2 cellular contexts compared by ENCODE assay signal in the genomic region with DNA sequence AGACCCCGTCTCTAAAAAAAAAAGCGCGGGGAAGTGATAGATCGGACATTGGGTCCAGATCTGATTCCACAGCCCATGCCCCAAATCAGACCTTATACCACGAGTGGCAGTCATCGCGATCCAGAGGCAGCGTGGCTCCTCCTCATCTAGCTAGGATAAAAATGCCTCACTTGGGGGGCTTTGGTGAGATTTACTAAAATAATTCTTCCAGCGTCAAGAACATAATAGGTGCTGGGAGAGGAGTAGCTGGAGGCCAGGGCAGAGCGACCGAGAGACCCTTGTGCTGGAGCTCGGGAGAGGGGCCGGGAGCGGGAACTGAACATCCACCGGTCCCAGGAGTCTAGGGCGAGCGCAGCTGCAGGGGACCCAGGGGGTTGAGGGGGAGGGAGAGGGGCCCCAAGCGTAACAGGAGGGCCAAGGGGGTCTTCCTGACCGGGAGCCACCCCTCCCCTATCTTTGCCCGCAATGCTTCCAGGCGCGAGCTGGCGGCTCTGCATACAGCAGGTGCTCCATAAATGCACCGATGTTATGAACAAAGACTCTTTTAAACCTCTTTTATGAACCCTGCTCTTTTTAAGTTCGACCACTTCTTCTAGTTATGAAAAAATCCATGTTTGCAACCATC.
TF ChIP-seq lines count a peak whose summit lies in the region.

No MANE protein-coding gene starts in this region.

TF ChIP-seq in SK-N-SH, 30 proteins besides CTCF, POLR2A, EP300 and RAD21:
- TF ChIP-seq, protein P1, sequence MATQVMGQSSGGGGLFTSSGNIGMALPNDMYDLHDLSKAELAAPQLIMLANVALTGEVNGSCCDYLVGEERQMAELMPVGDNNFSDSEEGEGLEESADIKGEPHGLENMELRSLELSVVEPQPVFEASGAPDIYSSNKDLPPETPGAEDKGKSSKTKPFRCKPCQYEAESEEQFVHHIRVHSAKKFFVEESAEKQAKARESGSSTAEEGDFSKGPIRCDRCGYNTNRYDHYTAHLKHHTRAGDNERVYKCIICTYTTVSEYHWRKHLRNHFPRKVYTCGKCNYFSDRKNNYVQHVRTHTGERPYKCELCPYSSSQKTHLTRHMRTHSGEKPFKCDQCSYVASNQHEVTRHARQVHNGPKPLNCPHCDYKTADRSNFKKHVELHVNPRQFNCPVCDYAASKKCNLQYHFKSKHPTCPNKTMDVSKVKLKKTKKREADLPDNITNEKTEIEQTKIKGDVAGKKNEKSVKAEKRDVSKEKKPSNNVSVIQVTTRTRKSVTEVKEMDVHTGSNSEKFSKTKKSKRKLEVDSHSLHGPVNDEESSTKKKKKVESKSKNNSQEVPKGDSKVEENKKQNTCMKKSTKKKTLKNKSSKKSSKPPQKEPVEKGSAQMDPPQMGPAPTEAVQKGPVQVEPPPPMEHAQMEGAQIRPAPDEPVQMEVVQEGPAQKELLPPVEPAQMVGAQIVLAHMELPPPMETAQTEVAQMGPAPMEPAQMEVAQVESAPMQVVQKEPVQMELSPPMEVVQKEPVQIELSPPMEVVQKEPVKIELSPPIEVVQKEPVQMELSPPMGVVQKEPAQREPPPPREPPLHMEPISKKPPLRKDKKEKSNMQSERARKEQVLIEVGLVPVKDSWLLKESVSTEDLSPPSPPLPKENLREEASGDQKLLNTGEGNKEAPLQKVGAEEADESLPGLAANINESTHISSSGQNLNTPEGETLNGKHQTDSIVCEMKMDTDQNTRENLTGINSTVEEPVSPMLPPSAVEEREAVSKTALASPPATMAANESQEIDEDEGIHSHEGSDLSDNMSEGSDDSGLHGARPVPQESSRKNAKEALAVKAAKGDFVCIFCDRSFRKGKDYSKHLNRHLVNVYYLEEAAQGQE (IDR thresholded peaks at IDR 0.05; ENCODE audit: low read depth, low read length) = no peak
- TF ChIP-seq MEF2A (IDR thresholded peaks at IDR 0.05; ENCODE audit: borderline replicate concordance, low read depth) (no peak), FOSL2 (IDR thresholded peaks at IDR 0.05; ENCODE audit: borderline replicate concordance, low read depth) (no peak), TCF12 (IDR thresholded peaks at IDR 0.05) (no peak), JUND (IDR thresholded peaks at IDR 0.05) (no peak), YY1 (IDR thresholded peaks at IDR 0.05; ENCODE audit: low read depth) (no peak), CHD2 (IDR thresholded peaks at IDR 0.05; ENCODE audit: low read length, partially characterized antibody) (no peak)
- TF ChIP-seq, protein P2, sequence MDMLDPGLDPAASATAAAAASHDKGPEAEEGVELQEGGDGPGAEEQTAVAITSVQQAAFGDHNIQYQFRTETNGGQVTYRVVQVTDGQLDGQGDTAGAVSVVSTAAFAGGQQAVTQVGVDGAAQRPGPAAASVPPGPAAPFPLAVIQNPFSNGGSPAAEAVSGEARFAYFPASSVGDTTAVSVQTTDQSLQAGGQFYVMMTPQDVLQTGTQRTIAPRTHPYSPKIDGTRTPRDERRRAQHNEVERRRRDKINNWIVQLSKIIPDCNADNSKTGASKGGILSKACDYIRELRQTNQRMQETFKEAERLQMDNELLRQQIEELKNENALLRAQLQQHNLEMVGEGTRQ (IDR thresholded peaks at IDR 0.05; ENCODE audit: borderline replicate concordance, low read depth, low read length) = no peak
TF ChIP-seq in SK-N-SH: peak in this region for 0.

TF ChIP-seq in SK-N-SH treated with all-trans-retinoic acid at 6 μM for 48 hours, 23 proteins besides CTCF, POLR2A, EP300 and RAD21 (continued from another document):
- TF ChIP-seq ZNF70 (CRISPR knock-in tag; IDR thresholded peaks at IDR 0.05) = no peak
- no peak for TF ChIP-seq ZNF8 (CRISPR knock-in tag; IDR thresholded peaks at IDR 0.05)
- TF ChIP-seq OSR1 (CRISPR knock-in tag; IDR thresholded peaks at IDR 0.05) = no peak
